ENCODE assay signal across 9 cellular contexts in genomic region chr14:100065942-100066574, GRCh38. TPM values are rescaled to one million over a fixed set of nuclear protein-coding genes. Genes with fewer than 3 reads are reported as not detected.
DNase-seq lines count a peak whose midpoint lies in the region; ATAC-seq lines count a peak whose summit lies in the region.
"Had no signal": no experiment of that assay in that cellular context is flagged by ENCODE, and none has a peak within 500 bp of the region (broad histone marks: within the 10 kb centered on the region; RNA-seq: fewer than 3 reads in every experiment).

No MANE protein-coding gene starts in this region.

- intact Hi-C loops in Right ventricle myocardium superior (cut with DNase I) = no loop called here

- DNase-seq in activated CD4-positive, alpha-beta T cell treated with anti-CD3 and anti-CD28 coated beads for 4 hours = peak; percentile 74 to 77
- DNase-seq in Right ventricle myocardium superior (no peak), NCI-H1092 (lab: John Stamatoyannopoulos, UW) (no peak), HK-2 (ENCODE audit: unreplicated experiment) (no peak), NCI-H82 treated with DMSO at 0.1 percent for 48 hours (lab: John Stamatoyannopoulos, UW; ENCODE audit: unreplicated experiment) (no peak)
- DNase-seq in stimulated activated CD8-positive, alpha-beta memory T cell treated with anti-CD3 and anti-CD28 coated beads, Interleukin-4, amount 100 ng/mL, for 48 hours = peak; percentile 84
- DNase-seq: IMR-90 had no signal

- peak; percentile 33 for ATAC-seq in GM18867 (IDR thresholded peaks at IDR 0.05; ENCODE audit: unreplicated experiment)
- ATAC-seq in HG03108 (IDR thresholded peaks at IDR 0.05; ENCODE audit: unreplicated experiment) = peak; percentile 35
- ATAC-seq in Right ventricle myocardium superior (ENCODE audit: poor library complexity) = peak; percentile 66

RNA-seq across cellular contexts. Expression of gene EVL, which starts 0.8 kb away (rescaled TPM):
- 36.2 TPM for total RNA-seq in Right ventricle myocardium superior

Comparison
In these comparisons a context has a peak if more than half of its experiments do, and no peak if none do; other contexts are left out.
1. DNase-seq: peak in activated CD4-positive, alpha-beta T cell treated with anti-CD3 and anti-CD28 coated beads for 4 hours (2 of 2) and stimulated activated CD8-positive, alpha-beta memory T cell treated with anti-CD3 and anti-CD28 coated beads, Interleukin-4, amount 100 ng/mL, for 48 hours (single experiment); none in Right ventricle myocardium superior (single experiment), NCI-H1092 (single experiment), HK-2 (single experiment) and NCI-H82 treated with DMSO at 0.1 percent for 48 hours (single experiment).
2. Peak in every context shown above with its lines, with median percentiles within 50 percentile points of each other: ATAC-seq.